Comparison of ENCODE assay signal across 8 cellular contexts in genomic region chr16:57536306-57537193, GRCh38. TPM values are rescaled to one million over a fixed set of nuclear protein-coding genes. Genes with fewer than 3 reads are reported as not detected.
DNase-seq lines count a peak whose midpoint lies in the region; ATAC-seq, FAIRE-seq and TF ChIP-seq lines count a peak whose summit lies in the region.

Gene CCDC102A, minus strand, starts transcription at chr16:57536571. Its CDS starts 7,394 bp downstream, at chr16:57529177.

- peak; percentile 60 for ATAC-seq in GM23338

- FAIRE-seq in GM12891 (lab: Jason Lieb, UNC), result no peak

- 0 out of 2 replicates have a peak, but pooled peaks cover 5% of the 10 kb centered on the region for H3F3A ChIP-seq in GM23338 (replicated peaks; ENCODE audit: low read depth)
- H3F3A ChIP-seq in Loucy (ENCODE audit: low read depth), result no peaks in the 10 kb centered on the region
- peaks cover 20% of the 10 kb centered on the region for H3F3A ChIP-seq in neural progenitor cell (ENCODE audit: low read depth)

- TF ChIP-seq POLR2A in GM12891 (IDR thresholded peaks at IDR 0.05; ENCODE audit: low read depth, low read length), result no peak

- H4K20me1 ChIP-seq in GM23338 (replicated peaks; ENCODE audit: insufficient read depth) (0 out of 2 replicates have a peak, but pooled peaks cover 6% of the 10 kb centered on the region), Loucy (ENCODE audit: insufficient read depth, low read length, poor library complexity, severe bottlenecking) (no peaks in the 10 kb centered on the region), neural progenitor cell (ENCODE audit: low read depth) (no peaks in the 10 kb centered on the region)

- H3K36me3 Mint-ChIP-seq in GM23338 (ENCODE audit: low read depth) (peaks cover 16% of the 10 kb centered on the region; the same call in 2 of the 3 replicates), neural progenitor cell (no peaks in the 10 kb centered on the region)

- H3K9me3 Mint-ChIP-seq in GM23338 (no peaks in the 10 kb centered on the region; the same call in 2 of the 3 replicates), neural progenitor cell (no peaks in the 10 kb centered on the region)

- H3K4me1 Mint-ChIP-seq in GM23338 (peaks cover 50% of the 10 kb centered on the region), neural progenitor cell (peaks cover 44% of the 10 kb centered on the region)

- H3K36me3 ChIP-seq in GM23338 (ENCODE audit: insufficient read depth) (no peaks in the 10 kb centered on the region), Loucy (ENCODE audit: insufficient read depth, low read length) (no peaks in the 10 kb centered on the region), neural progenitor cell (no peaks in the 10 kb centered on the region)

- peak within 1 kb of the TSS; percentile 92 for H3K4me2 ChIP-seq in GM23338
- peak within 1 kb of the TSS; percentile 92 for H3K4me2 ChIP-seq in Loucy (ENCODE audit: low read depth, low read length, poor library complexity, severe bottlenecking)
- H3K4me2 ChIP-seq in neural progenitor cell, result peak within 1 kb of the TSS; percentile 94

- H3K79me2 ChIP-seq in GM23338 (replicated peaks; ENCODE audit: insufficient read depth), result peaks cover 12% of the 10 kb centered on the region
- peaks cover 55% of the 10 kb centered on the region for H3K79me2 ChIP-seq in Loucy (ENCODE audit: insufficient read depth, low read length)
- H3K79me2 ChIP-seq in neural progenitor cell (ENCODE audit: low read depth), result peaks cover 9% of the 10 kb centered on the region

- H3K27ac ChIP-seq in GM23338 (ENCODE audit: low read depth) (peak within 1 kb of the TSS; percentile 90), neural progenitor cell (peak within 1 kb of the TSS; percentile 94)

- no peaks in the 10 kb centered on the region for H3K9me3 ChIP-seq in Loucy (ENCODE audit: insufficient read depth, low read depth, low read length)
- H3K9me3 ChIP-seq in neural progenitor cell (ENCODE audit: low read depth), result no peaks in the 10 kb centered on the region

- H3K9ac ChIP-seq in Loucy (ENCODE audit: low read depth, low read length, poor library complexity, severe bottlenecking) (peak within 1 kb of the TSS; percentile 90), neural progenitor cell (peak within 1 kb of the TSS; percentile 66)

- H3K27ac Mint-ChIP-seq in GM23338, result peak within 1 kb of the TSS; percentile 87
- peak within 1 kb of the TSS; percentile 59 for H3K27ac Mint-ChIP-seq in neural progenitor cell

- peak within 1 kb of the TSS; percentile 69 for H3K4me3 ChIP-seq in GM23338
- peak within 1 kb of the TSS; percentile 89 for H3K4me3 ChIP-seq in Loucy (ENCODE audit: low read length, poor library complexity, severe bottlenecking)
- H3K4me3 ChIP-seq in fibroblast of villous mesenchyme (ENCODE audit: low read depth, low read length), result peak within 1 kb of the TSS; percentile 85
- peak within 1 kb of the TSS; percentile 86 for H3K4me3 ChIP-seq in neural progenitor cell

- peaks cover 26% of the 10 kb centered on the region for H3K4me1 ChIP-seq in GM23338 (ENCODE audit: insufficient read depth)
- H3K4me1 ChIP-seq in Loucy (ENCODE audit: insufficient read depth, low read length, poor library complexity, severe bottlenecking), result peaks cover 67% of the 10 kb centered on the region
- H3K4me1 ChIP-seq in neural progenitor cell, result peaks cover 18% of the 10 kb centered on the region

- no peaks in the 10 kb centered on the region for H3K9me2 ChIP-seq in GM23338 (ENCODE audit: insufficient read depth)
- no peaks in the 10 kb centered on the region for H3K9me2 ChIP-seq in Loucy (replicated peaks; ENCODE audit: low read depth, low read length)

- DNase-seq in GM12891 (ENCODE audit: insufficient read length, low spot score), result no peak
- peak; percentile 74 for DNase-seq in GM23338 (ENCODE audit: low spot score)
- DNase-seq in activated T-cell treated with anti-CD3 and anti-CD28 coated beads, Interleukin-2, amount 50 U/mL, for 48 hours, result peak; percentile 67 to 76
- DNase-seq in fibroblast of villous mesenchyme (ENCODE audit: low read depth), result peak; percentile 17
- DNase-seq in neural progenitor cell (ENCODE audit: low spot score), result peak; percentile 87
- DNase-seq in NOMO-1 (lab: John Stamatoyannopoulos, UW; ENCODE audit: unreplicated experiment in 2 of 2), result no peak
- no peak for DNase-seq in NCI-H226

- H3K4me3 Mint-ChIP-seq in GM23338 (peak within 1 kb of the TSS; percentile 79), neural progenitor cell (peak within 1 kb of the TSS; percentile 91)

- H3K27me3 ChIP-seq in GM23338 (ENCODE audit: insufficient read depth) (peaks cover 22% of the 10 kb centered on the region; the same call in 1 of the 2 replicates), Loucy (ENCODE audit: insufficient read depth, low read length, poor library complexity, severe bottlenecking) (no peaks in the 10 kb centered on the region), neural progenitor cell (no peaks in the 10 kb centered on the region)

- H3K27me3 Mint-ChIP-seq in GM23338 (ENCODE audit: insufficient read depth, low read depth, poor library complexity) (peaks cover 38% of the 10 kb centered on the region), neural progenitor cell (ENCODE audit: insufficient read depth, low read depth) (peaks cover 7% of the 10 kb centered on the region)

- H2AFZ ChIP-seq in GM23338 (peak within 1 kb of the TSS; percentile 56), Loucy (ENCODE audit: low read length) (peak within 1 kb of the TSS; percentile 87), neural progenitor cell (replicated peaks) (peak within 1 kb of the TSS; percentile 77)

- TF ChIP-seq CTCF in GM23338 (conservative IDR thresholded peaks at IDR 0.05; ENCODE audit: low read depth in 2 of 2) (no peak), Loucy (conservative IDR thresholded peaks at IDR 0.05; ENCODE audit: low read length) (no peak), fibroblast of villous mesenchyme (IDR thresholded peaks at IDR 0.05; ENCODE audit: insufficient read depth, low read depth, low read length) (no peak), neural progenitor cell (IDR thresholded peaks at IDR 0.05) (no peak)

TF ChIP-seq in GM12891, 5 proteins besides CTCF, POLR2A, EP300 and RAD21:
- TF ChIP-seq PAX5 (IDR thresholded peaks at IDR 0.05; ENCODE audit: insufficient read depth, low read length, severe bottlenecking) (no peak), SPI1 (IDR thresholded peaks at IDR 0.05; ENCODE audit: low read depth, low read length) (no peak), POU2F2 (IDR thresholded peaks at IDR 0.05; ENCODE audit: low read depth, low read length) (0 out of 2 replicates have a peak, but pooled peaks have one; percentile 10), POLR2AphosphoS5 (IDR thresholded peaks at IDR 0.05; ENCODE audit: low read depth, low read length) (no peak)

TF ChIP-seq in GM23338, 12 proteins besides CTCF, POLR2A, EP300 and RAD21:
- TF ChIP-seq POLR2AphosphoS5 (IDR thresholded peaks at IDR 0.05; ENCODE audit: low read depth) (peak; percentile 43; the same call in 1 of the 2 replicates), ETS1 (IDR thresholded peaks at IDR 0.05) (no peak)

RNA-seq across cellular contexts. Expression of gene CCDC102A, which starts in this region (rescaled TPM):
- 7.6 TPM for polyA plus RNA-seq in GM12891 (2012; ENCODE audit: low read depth, missing spikeins)
- 4.7 and 5.2 TPM in 2 replicates for total RNA-seq in GM23338 (2014; rRNA removed; shearing (Covaris generic))
- 2.0 and 3.2 TPM in 2 replicates for polyA plus RNA-seq in GM23338 (2016; fragmentation: Nextera tagmentation; extraction: Ambion mirVana)
- 11.6 and 15.1 TPM in 2 replicates for total RNA-seq in fibroblast of villous mesenchyme
- 3.9 and 12.8 TPM in 2 replicates for total RNA-seq in neural progenitor cell (ENCODE audit: low replicate concordance)

Comparison
In these comparisons a context has a peak if more than half of its experiments do, and no peak if none do; other contexts are left out.
1. DNase-seq: peak in GM23338 (single experiment), activated T-cell treated with anti-CD3 and anti-CD28 coated beads, Interleukin-2, amount 50 U/mL, for 48 hours (2 of 2), fibroblast of villous mesenchyme (single experiment) and neural progenitor cell (single experiment); none in GM12891 (single experiment), NOMO-1 (0 of 2) and NCI-H226 (single experiment).
2. Peak in every context shown above with its lines, with median percentiles within 50 percentile points of each other: H2AFZ ChIP-seq, H3K4me2 ChIP-seq and H3K4me3 ChIP-seq.